9 cellular contexts compared by ENCODE assay signal in genomic region chr4:48546336-48546735, GRCh38. TPM values are rescaled to one million over a fixed set of nuclear protein-coding genes. Genes with fewer than 3 reads are reported as not detected.
DNase-seq lines count a peak whose midpoint lies in the region; ATAC-seq and TF ChIP-seq lines count a peak whose summit lies in the region.
"Had no signal": no experiment of that assay in that cellular context is flagged by ENCODE, and none has a peak within 500 bp of the region (broad histone marks: within the 10 kb centered on the region; RNA-seq: fewer than 3 reads in every experiment).

No MANE protein-coding gene starts in this region.

- TF ChIP-seq CTCF in GM06990 (IDR thresholded peaks at IDR 0.05; ENCODE audit: insufficient read depth, low read length, poor library complexity, severe bottlenecking) (peak; percentile 58), cardiac fibroblast (IDR thresholded peaks at IDR 0.05; ENCODE audit: low read depth, low read length) (peak; percentile 61)

- ATAC-seq in left colon, result no peak

- H3K4me3 ChIP-seq in GM06990 (replicated peaks; ENCODE audit: low read depth, low read length) (no peak overlapping the region), cardiac fibroblast (replicated peaks in 1 of 2; ENCODE audit: low read depth in 2 of 2, low read length in 2 of 2) (no peak overlapping the region)

- DNase-seq in AG08396 (ENCODE audit: low spot score), result peak; percentile 8
- no peak for DNase-seq in GM06990 (ENCODE audit: extremely low read depth, insufficient read length)
- DNase-seq in NOMO-1 (lab: John Stamatoyannopoulos, UW; ENCODE audit: unreplicated experiment in 2 of 2), result peak; percentile 2 to 29
- DNase-seq in cardiac fibroblast (ENCODE audit: low read depth in 2 of 2), result peak; percentile 60 to 65
- DNase-seq in myocyte (ENCODE audit: low read depth), result peak; percentile 40
- DNase-seq in stimulated activated naive CD4-positive, alpha-beta T cell treated with Interleukin-2 at 50 U/mL for 16 hours (lab: John Stamatoyannopoulos, UW), result no peak
- no peak for DNase-seq in activated effector memory CD4-positive, alpha-beta T cell treated with Interleukin-2 at 50 U/mL for 16 hours
- no peak for DNase-seq in left colon

- H3K36me3 ChIP-seq in GM06990 (ENCODE audit: control insufficient read depth, insufficient read depth, low read length), result peaks cover 12% of the 10 kb centered on the region

- intact Hi-C loops in left colon (cut with DNase I, micrococcal nuclease), result no loop called here

- H3K27me3 ChIP-seq in GM06990 (replicated peaks; ENCODE audit: control insufficient read depth, insufficient read depth, low read length), result no peaks in the 10 kb centered on the region

RNA-seq across cellular contexts. Expression of gene ZAR1, which starts 56.3 kb away (rescaled TPM):
- total RNA-seq in myocyte, result not detected in 2 replicates
- polyA plus RNA-seq in myocyte (2012), result not detected
- not detected for total RNA-seq in left colon
- polyA plus RNA-seq: esophagus had no signal

Comparison
In these comparisons a context has a peak if more than half of its experiments do, and no peak if none do; other contexts are left out.
1. DNase-seq: peak in AG08396 (single experiment), NOMO-1 (2 of 2), cardiac fibroblast (2 of 2) and myocyte (single experiment); none in GM06990 (single experiment), stimulated activated naive CD4-positive, alpha-beta T cell treated with Interleukin-2 at 50 U/mL for 16 hours (single experiment), activated effector memory CD4-positive, alpha-beta T cell treated with Interleukin-2 at 50 U/mL for 16 hours (single experiment) and left colon (0 of 2).